In the genomic region with DNA sequence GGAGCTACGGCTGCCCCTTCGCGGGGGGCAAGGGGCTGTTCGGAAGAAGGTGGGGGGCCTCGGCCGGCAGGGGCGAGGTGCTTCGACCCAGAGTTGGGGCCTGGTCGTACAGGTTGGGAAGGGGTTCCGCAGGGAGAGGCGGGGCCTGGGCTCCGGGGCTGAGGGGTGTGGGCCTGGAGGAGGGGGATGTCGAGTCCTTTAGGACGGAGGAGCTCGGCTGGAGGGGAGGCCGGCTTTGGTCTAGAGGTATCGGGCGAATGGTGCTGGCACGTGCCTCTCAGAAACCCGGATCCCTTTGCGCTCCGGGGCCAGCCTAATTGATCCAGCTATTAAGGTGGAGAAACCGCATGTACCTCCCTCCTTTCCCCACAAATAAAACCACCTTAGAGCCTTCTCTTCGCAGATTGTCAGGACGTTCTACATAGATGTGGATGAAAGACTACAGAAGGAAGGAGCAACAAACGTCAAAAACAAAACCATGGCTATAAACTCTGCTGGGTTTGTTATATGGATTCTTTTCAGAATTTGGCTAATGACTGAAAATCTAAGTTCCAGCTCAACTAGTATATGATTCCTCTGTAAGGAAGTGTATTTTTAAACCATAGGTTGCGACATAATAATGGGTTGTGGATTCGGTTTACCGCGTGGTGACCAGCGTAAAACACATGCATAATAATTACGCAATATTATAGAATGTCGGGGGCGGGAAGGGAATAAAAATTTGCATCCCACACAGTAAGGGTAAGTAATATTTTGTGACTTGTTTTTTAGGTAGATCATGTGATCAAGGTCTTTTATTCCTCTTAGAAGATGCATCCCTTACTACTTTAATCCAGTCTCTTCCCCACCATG, we compare ENCODE assay signal across 8 cellular contexts. TPM values are rescaled to one million over a fixed set of nuclear protein-coding genes. Genes with fewer than 3 reads are reported as not detected.
DNase-seq lines count a peak whose midpoint lies in the region; ATAC-seq, FAIRE-seq and TF ChIP-seq lines count a peak whose summit lies in the region.

No MANE protein-coding gene starts in this region.

- H3K4me3 Mint-ChIP-seq in activated CD4-positive, alpha-beta T cell treated with anti-CD3 and anti-CD28 coated beads for 36 hours: peak overlapping the region; percentile 92

- H3K4me3 ChIP-seq in KMS-11 (IDR thresholded peaks at IDR 0.05; ENCODE audit: insufficient read depth, low read depth, low read length) (peak overlapping the region; percentile 31), SU-DHL-6 (ENCODE audit: insufficient read depth, low read length, poor library complexity, severe bottlenecking) (peak overlapping the region; percentile 68)

- H3K36me3 Mint-ChIP-seq in activated CD4-positive, alpha-beta T cell treated with anti-CD3 and anti-CD28 coated beads for 36 hours (ENCODE audit: low read depth): peaks cover 15% of the 10 kb centered on the region

- H3K9me2 ChIP-seq in SU-DHL-6 (replicated peaks; ENCODE audit: insufficient read depth, low read length): no peaks in the 10 kb centered on the region

- POLR2A ChIA-PET in activated CD4-positive, alpha-beta T cell treated with anti-CD3 and anti-CD28 coated beads for 36 hours (lab: Charles Lee): interaction anchor here (0.7 kb wide), 1 partner anchor 11 kb away, joined by 4 read pairs; no protein-coding TSS in a partner anchor

- peaks cover 41% of the 10 kb centered on the region for H3K4me1 ChIP-seq in KMS-11 (ENCODE audit: low read depth, poor library complexity, severe bottlenecking)

- intact Hi-C loops in activated CD4-positive, alpha-beta T cell treated with anti-CD3 and anti-CD28 coated beads for 36 hours (cut with DNase I, micrococcal nuclease): loop anchor here (1.0 to 10.0 kb wide), 10 partner anchors 68 to 1972 kb away; partner anchors contain the start of genes NR1D2 (in 2 of the 2), SLC4A7 (in 2 of the 2), NKIRAS1 (in 1 of the 2) and RPL15 (in 1 of the 2)

- H3K9me3 Mint-ChIP-seq in activated CD4-positive, alpha-beta T cell treated with anti-CD3 and anti-CD28 coated beads for 36 hours (ENCODE audit: low read depth): no peaks in the 10 kb centered on the region

- H3K27ac Mint-ChIP-seq in activated CD4-positive, alpha-beta T cell treated with anti-CD3 and anti-CD28 coated beads for 36 hours: peak overlapping the region; percentile 73

- peaks cover 38% of the 10 kb centered on the region for H3F3A ChIP-seq in SU-DHL-6 (ENCODE audit: insufficient read depth)

- peaks cover 54% of the 10 kb centered on the region for H3K4me1 Mint-ChIP-seq in activated CD4-positive, alpha-beta T cell treated with anti-CD3 and anti-CD28 coated beads for 36 hours

- TF ChIP-seq POLR2A in erythroblast (IDR thresholded peaks at IDR 0.05; ENCODE audit: low read length) (no peak), GM12892 (IDR thresholded peaks at IDR 0.05; ENCODE audit: low read depth, low read length) (no peak)

- no peak for FAIRE-seq in GM12892 (lab: Jason Lieb, UNC)

- peak; percentile 20 for DNase-seq in activated CD4-positive, alpha-beta T cell treated with anti-CD3 and anti-CD28 coated beads for 36 hours
- DNase-seq in activated CD4-positive, alpha-beta T cell treated with anti-CD3 and anti-CD28 coated beads, Interleukin-2, amount 50 U/mL, for 48 hours: no peak
- DNase-seq in erythroblast (lab: John Stamatoyannopoulos, UW) (peak; percentile 75 to 76), myocyte (ENCODE audit: low read depth) (peak; percentile 39), GM12892 (ENCODE audit: insufficient read length) (no peak)

- H3K4me2 ChIP-seq in KMS-11: peak overlapping the region; percentile 63
- H3K4me2 ChIP-seq in SU-DHL-6 (ENCODE audit: low read depth, low read length, poor library complexity, severe bottlenecking): peak overlapping the region; percentile 78

- H3K9me3 ChIP-seq in SU-DHL-6 (ENCODE audit: insufficient read depth, low read length): no peaks in the 10 kb centered on the region

- TF ChIP-seq CTCF in KMS-11 (conservative IDR thresholded peaks at IDR 0.05; ENCODE audit: low read depth, low read length) (no peak), SU-DHL-6 (IDR thresholded peaks at IDR 0.05; ENCODE audit: insufficient read depth, low read length, poor library complexity, severe bottlenecking) (no peak)

- no peaks in the 10 kb centered on the region for H3K36me3 ChIP-seq in KMS-11 (ENCODE audit: insufficient read depth)
- peaks cover 3% of the 10 kb centered on the region; the same call in 1 of the 2 replicates for H3K36me3 ChIP-seq in SU-DHL-6 (ENCODE audit: low read length)

- H3K79me2 ChIP-seq in KMS-11 (ENCODE audit: insufficient read depth, low read depth): peaks cover 44% of the 10 kb centered on the region
- peaks cover 39% of the 10 kb centered on the region for H3K79me2 ChIP-seq in SU-DHL-6 (ENCODE audit: insufficient read depth, low read length)

- H4K20me1 ChIP-seq in KMS-11 (ENCODE audit: insufficient read depth): no peaks in the 10 kb centered on the region
- peaks cover 10% of the 10 kb centered on the region; the same call in 1 of the 2 replicates for H4K20me1 ChIP-seq in SU-DHL-6 (ENCODE audit: low read depth, low read length)

- ATAC-seq in activated CD4-positive, alpha-beta T cell treated with anti-CD3 and anti-CD28 coated beads for 36 hours: peak; percentile 36
- ATAC-seq in GM21825 (IDR thresholded peaks at IDR 0.05; ENCODE audit: unreplicated experiment): peak; percentile 22

- H3K27me3 Mint-ChIP-seq in activated CD4-positive, alpha-beta T cell treated with anti-CD3 and anti-CD28 coated beads for 36 hours: no peaks in the 10 kb centered on the region

- H3K27ac ChIP-seq in KMS-11: peak overlapping the region; percentile 44; the same call in 1 of the 2 replicates
- peak overlapping the region; percentile 49 for H3K27ac ChIP-seq in SU-DHL-6 (ENCODE audit: low read depth, low read length)

- CTCF ChIA-PET in activated CD4-positive, alpha-beta T cell treated with anti-CD3 and anti-CD28 coated beads for 36 hours (lab: Charles Lee): interaction anchor here (0.7 to 1.6 kb wide), 2 partner anchors 11 to 135 kb away, joined by 3 to 8 read pairs; no protein-coding TSS in a partner anchor

- H2AFZ ChIP-seq in KMS-11 (ENCODE audit: low read depth): peak overlapping the region; percentile 52; the same call in 1 of the 2 replicates
- H2AFZ ChIP-seq in SU-DHL-6 (ENCODE audit: low read depth, low read length, severe bottlenecking): peak overlapping the region; percentile 77

- H3K9ac ChIP-seq in KMS-11 (peak overlapping the region; percentile 39; the same call in 1 of the 2 replicates), SU-DHL-6 (ENCODE audit: low read length) (peak overlapping the region; percentile 87)

- no peaks in the 10 kb centered on the region for H3K27me3 ChIP-seq in KMS-11 (ENCODE audit: insufficient read depth, low read depth)
- H3K27me3 ChIP-seq in SU-DHL-6 (ENCODE audit: low read length): no peaks in the 10 kb centered on the region

RNA-seq across cellular contexts. Expression of gene NGLY1, which starts 0.6 kb away (rescaled TPM):
- 100 to 1,000 TPM in 1 of 2 experiments, 10 to 100 TPM in 1; 86.1 to 135 TPM for total RNA-seq in activated CD4-positive, alpha-beta T cell treated with anti-CD3 and anti-CD28 coated beads for 36 hours
- 24.1 and 26.6 TPM in 2 replicates for total RNA-seq in myocyte
- 12.6 TPM for polyA plus RNA-seq in myocyte (2012)
- 50.6 TPM for polyA plus RNA-seq in GM12892 (2012; ENCODE audit: missing spikeins)

RNA-seq across cellular contexts. Expression of gene OXSM, which starts 6.0 kb away (rescaled TPM):
- 10 to 100 TPM; 12.4 to 18.1 TPM for total RNA-seq in activated CD4-positive, alpha-beta T cell treated with anti-CD3 and anti-CD28 coated beads for 36 hours
- 13.0 and 13.6 TPM in 2 replicates for total RNA-seq in myocyte
- polyA plus RNA-seq in myocyte (2012): 11.4 TPM
- 24.5 TPM for polyA plus RNA-seq in GM12892 (2012; ENCODE audit: missing spikeins)

Comparison
In these comparisons a context has a peak if more than half of its experiments do, and no peak if none do; other contexts are left out.
1. DNase-seq: peak in activated CD4-positive, alpha-beta T cell treated with anti-CD3 and anti-CD28 coated beads for 36 hours (single experiment), erythroblast (2 of 2) and myocyte (single experiment); none in activated CD4-positive, alpha-beta T cell treated with anti-CD3 and anti-CD28 coated beads, Interleukin-2, amount 50 U/mL, for 48 hours (0 of 2) and GM12892 (single experiment).